Comparison of ENCODE assay signal across 8 cellular contexts in genomic region chr15:77496710-77497107, GRCh38.
DNase-seq lines count a peak whose midpoint lies in the region; ATAC-seq and TF ChIP-seq lines count a peak whose summit lies in the region.

No MANE protein-coding gene starts in this region.

- H3K9me3 ChIP-seq in neuron (ENCODE audit: low read length), result no peaks in the 10 kb centered on the region
- no peaks in the 10 kb centered on the region for H3K9me3 ChIP-seq in stomach smooth muscle (ENCODE audit: control insufficient read depth in 2 of 2, low read length in 2 of 2)

- no peak overlapping the region for H3K4me3 Mint-ChIP-seq in activated T-cell treated with anti-CD3 and anti-CD28 coated beads, Interleukin-2, amount 50 U/mL, for 72 hours

- H3K27me3 Mint-ChIP-seq in activated T-cell treated with anti-CD3 and anti-CD28 coated beads, Interleukin-2, amount 50 U/mL, for 72 hours (ENCODE audit: low read depth), result no peaks in the 10 kb centered on the region

- H3K9ac ChIP-seq in stomach smooth muscle (ENCODE audit: low read length in 2 of 2), result peak overlapping the region; percentile 52 to 60

- DNase-seq in DMS114 treated with DMSO at 0.1 percent for 48 hours (lab: John Stamatoyannopoulos, UW; ENCODE audit: unreplicated experiment) (peak; percentile 70), HT1080 (ENCODE audit: low read depth) (peak; percentile 82), RKO (ENCODE audit: low spot score) (peak; percentile 76), fibroblast of the aortic adventitia (ENCODE audit: low read depth) (peak; percentile 100)
- peak; percentile 72 to 79 for DNase-seq in activated T-cell treated with anti-CD3 and anti-CD28 coated beads, Interleukin-2, amount 50 U/mL, for 72 hours

- peak overlapping the region; percentile 3 for H2AFZ ChIP-seq in neuron (ENCODE audit: low read depth, low read length)

- peak; percentile 98 for TF ChIP-seq CTCF in fibroblast of the aortic adventitia (IDR thresholded peaks at IDR 0.05; ENCODE audit: insufficient read depth, low read length)

- H3K4me1 ChIP-seq in neuron (ENCODE audit: insufficient read depth, low read length) (peaks cover 16% of the 10 kb centered on the region), stomach smooth muscle (ENCODE audit: control insufficient read depth, insufficient read depth, low read length) (peaks cover 44% of the 10 kb centered on the region)

- peak; percentile 71 to 72 for ATAC-seq in activated T-cell treated with anti-CD3 and anti-CD28 coated beads, Interleukin-2, amount 50 U/mL, for 72 hours (replicated peaks in 1 of 2)
- no peak for ATAC-seq in GM18873 (IDR thresholded peaks at IDR 0.05; ENCODE audit: low FRiP score, unreplicated experiment)

- no peak overlapping the region for H3K27ac Mint-ChIP-seq in activated T-cell treated with anti-CD3 and anti-CD28 coated beads, Interleukin-2, amount 50 U/mL, for 72 hours

- H3K36me3 Mint-ChIP-seq in activated T-cell treated with anti-CD3 and anti-CD28 coated beads, Interleukin-2, amount 50 U/mL, for 72 hours (ENCODE audit: insufficient read depth in 2 of 2), result no peaks in the 10 kb centered on the region

- no peak overlapping the region for H3K4me3 ChIP-seq in fibroblast of the aortic adventitia (ENCODE audit: low read depth, low read length)
- no peak overlapping the region for H3K4me3 ChIP-seq in neuron (ENCODE audit: low read length)
- H3K4me3 ChIP-seq in stomach smooth muscle (ENCODE audit: low read length in 2 of 2), result peak overlapping the region; percentile 56 to 58

- peaks cover 31% of the 10 kb centered on the region for H3K4me1 Mint-ChIP-seq in activated T-cell treated with anti-CD3 and anti-CD28 coated beads, Interleukin-2, amount 50 U/mL, for 72 hours (ENCODE audit: low read depth)

- H3K27me3 ChIP-seq in neuron (ENCODE audit: insufficient read depth, low read length), result no peaks in the 10 kb centered on the region
- H3K27me3 ChIP-seq in stomach smooth muscle (ENCODE audit: control insufficient read depth in 1 of 2, insufficient read depth in 2 of 2, low read length in 2 of 2), result no peaks in the 10 kb centered on the region

- no peaks in the 10 kb centered on the region for H3K9me3 Mint-ChIP-seq in activated T-cell treated with anti-CD3 and anti-CD28 coated beads, Interleukin-2, amount 50 U/mL, for 72 hours

- peak overlapping the region; percentile 79 for H3K27ac ChIP-seq in stomach smooth muscle (ENCODE audit: low read length)

- H3K36me3 ChIP-seq in neuron (ENCODE audit: insufficient read depth, low read length) (no peaks in the 10 kb centered on the region), stomach smooth muscle (ENCODE audit: control insufficient read depth in 2 of 2, insufficient read depth in 2 of 2, low read length in 2 of 2) (no peaks in the 10 kb centered on the region)

Comparison
In these comparisons a context has a peak if more than half of its experiments do, and no peak if none do; other contexts are left out.
1. H3K4me3 ChIP-seq: peak in stomach smooth muscle (2 of 2); none in fibroblast of the aortic adventitia (single experiment) and neuron (single experiment).
2. Peak in every context shown above with its lines, with median percentiles within 50 percentile points of each other: DNase-seq.